Comparison of ENCODE assay signal across 2 cellular contexts in genomic region chr6:135233676-135234491, GRCh38.
TF ChIP-seq lines count a peak whose summit lies in the region.

No MANE protein-coding gene starts in this region.

TF ChIP-seq in GM23338, 12 proteins besides CTCF, POLR2A, EP300 and RAD21 (continued from another document):
- TF ChIP-seq ZNF462 (CRISPR knock-in tag; IDR thresholded peaks at IDR 0.05): no peak
- no peak for TF ChIP-seq POLR2AphosphoS5 (IDR thresholded peaks at IDR 0.05; ENCODE audit: low read depth)
- TF ChIP-seq REST (IDR thresholded peaks at IDR 0.05; ENCODE audit: unreplicated experiment): no peak
- no peak for TF ChIP-seq EZH2 (IDR thresholded peaks at IDR 0.05; ENCODE audit: low read depth, unreplicated experiment)
- TF ChIP-seq CREB1 (CRISPR knock-in tag; IDR thresholded peaks at IDR 0.05; ENCODE audit: low read depth): no peak
- TF ChIP-seq ETS1 (IDR thresholded peaks at IDR 0.05): no peak
- TF ChIP-seq ZNF114 (CRISPR knock-in tag; IDR thresholded peaks at IDR 0.05): no peak

TF ChIP-seq in SK-N-SH, 30 proteins besides CTCF, POLR2A, EP300 and RAD21 (continued from another document):
- TF ChIP-seq REST (IDR thresholded peaks at IDR 0.05; ENCODE audit: low read depth, low read length): no peak
- TF ChIP-seq TCF12 (IDR thresholded peaks at IDR 0.05): no peak
- TF ChIP-seq USF1 (IDR thresholded peaks at IDR 0.05; ENCODE audit: borderline replicate concordance, low read depth): no peak
- TF ChIP-seq TAF1 (IDR thresholded peaks at IDR 0.05; ENCODE audit: borderline replicate concordance, low read depth, low read length): no peak
- no peak for TF ChIP-seq FOXM1 (IDR thresholded peaks at IDR 0.05; ENCODE audit: low read depth)
- no peak for TF ChIP-seq PBX3 (IDR thresholded peaks at IDR 0.05)
- TF ChIP-seq MEF2A (IDR thresholded peaks at IDR 0.05; ENCODE audit: borderline replicate concordance, low read depth): no peak
- TF ChIP-seq RFX5 (IDR thresholded peaks at IDR 0.05; ENCODE audit: low read length): no peak
- no peak for TF ChIP-seq NRF1 (IDR thresholded peaks at IDR 0.05; ENCODE audit: low read depth, low read length)
